In the genomic region with DNA sequence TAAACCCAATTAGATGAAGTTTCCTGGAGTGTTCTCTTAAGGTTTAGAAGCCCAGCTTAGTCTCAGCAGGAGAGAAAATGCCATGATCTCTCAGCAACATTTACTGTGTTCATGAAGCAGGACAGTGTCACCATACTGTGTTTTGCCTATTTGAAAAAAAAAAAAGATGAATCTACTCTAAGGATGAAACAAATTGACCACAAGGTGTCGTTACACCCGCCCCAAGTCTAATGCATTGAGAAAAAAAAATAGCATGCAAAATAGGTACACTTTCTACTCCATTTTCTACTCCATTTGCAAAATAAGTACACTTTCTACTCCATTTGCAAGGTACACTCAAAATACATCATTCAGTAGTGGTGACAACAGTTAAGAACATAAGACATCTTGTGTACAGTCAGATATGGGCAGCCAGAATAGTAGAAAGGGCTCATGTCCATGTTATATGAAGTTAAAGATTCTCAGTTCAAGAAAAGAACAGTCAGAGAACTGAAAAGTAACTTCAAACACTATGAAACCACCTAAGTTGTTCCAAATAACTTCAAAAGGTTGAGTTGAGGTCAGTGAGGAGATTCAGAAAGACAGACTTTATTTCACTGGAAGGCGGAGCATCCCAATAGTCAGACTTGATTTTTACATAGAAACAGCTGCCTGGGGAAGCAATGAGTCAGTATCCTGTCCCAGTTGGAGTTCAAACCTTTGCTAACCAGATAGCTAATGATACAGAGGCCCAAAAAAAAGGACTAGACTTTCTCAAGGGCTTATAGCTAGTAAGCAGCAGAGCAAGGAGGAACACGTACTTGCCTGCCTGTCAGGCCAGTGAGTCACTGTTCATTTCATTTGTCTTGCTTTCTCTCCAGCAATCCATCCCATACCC, we compare ENCODE assay signal across 9 cellular contexts. TPM values are rescaled to one million over a fixed set of nuclear protein-coding genes. Genes with fewer than 3 reads are reported as not detected.
DNase-seq lines count a peak whose midpoint lies in the region; ATAC-seq and TF ChIP-seq lines count a peak whose summit lies in the region.
"Had no signal": no experiment of that assay in that cellular context is flagged by ENCODE, and none has a peak within 500 bp of the region (broad histone marks: within the 10 kb centered on the region; RNA-seq: fewer than 3 reads in every experiment).

No MANE protein-coding gene starts in this region.

- TF ChIP-seq POLR2A in upper lobe of left lung (IDR thresholded peaks at IDR 0.05): no peak

- no peaks in the 10 kb centered on the region for H4K20me1 ChIP-seq in DOHH2 (ENCODE audit: control insufficient read depth, insufficient read depth, low read depth, low read length)

- no peaks in the 10 kb centered on the region for H3F3A ChIP-seq in DOHH2 (ENCODE audit: control insufficient read depth, insufficient read depth)

- no peak for TF ChIP-seq EP300 in upper lobe of left lung (IDR thresholded peaks at IDR 0.05)

- 83 to 87% methylated on average over 4 of the region's 4 CpGs for WGBS in upper lobe of left lung, 2 donors

- H3K27me3 ChIP-seq in DOHH2 (ENCODE audit: control insufficient read depth, low read length) (no peaks in the 10 kb centered on the region), upper lobe of left lung (no peaks in the 10 kb centered on the region), tibial artery (no peaks in the 10 kb centered on the region)
- H3K27me3 ChIP-seq: neutrophil had no signal

- TF ChIP-seq CTCF in DOHH2 (IDR thresholded peaks at IDR 0.05; ENCODE audit: low read depth, low read length, poor library complexity, severe bottlenecking) (peak; percentile 60), upper lobe of left lung (IDR thresholded peaks at IDR 0.05) (no peak), tibial artery (IDR thresholded peaks at IDR 0.05) (no peak)

- H3K4me3 ChIP-seq in DOHH2 (ENCODE audit: low read length): no peak overlapping the region
- H3K4me3 ChIP-seq in upper lobe of left lung: no peak overlapping the region
- no peak overlapping the region for H3K4me3 ChIP-seq in tibial artery

- no peaks in the 10 kb centered on the region for H3K9me2 ChIP-seq in DOHH2 (replicated peaks; ENCODE audit: control insufficient read depth, low read length)

- no peaks in the 10 kb centered on the region for H3K79me2 ChIP-seq in DOHH2 (ENCODE audit: control insufficient read depth, low read length)

- intact Hi-C loops in tibial artery (cut with DNase I; ENCODE audit: low total_unique reads): no loop called here

- no peak overlapping the region for H3K4me2 ChIP-seq in DOHH2 (ENCODE audit: low read length)

- ATAC-seq in GM21360 (IDR thresholded peaks at IDR 0.05; ENCODE audit: unreplicated experiment): peak; percentile 82
- no peak for ATAC-seq in upper lobe of left lung (ENCODE audit: low FRiP score in 2 of 2)

- H3K9me3 ChIP-seq in DOHH2 (ENCODE audit: control insufficient read depth, insufficient read depth, low read length) (no peaks in the 10 kb centered on the region), upper lobe of left lung (no peaks in the 10 kb centered on the region), tibial artery (no peaks in the 10 kb centered on the region)
- H3K9me3 ChIP-seq: neutrophil had no signal

- H3K4me1 ChIP-seq in DOHH2 (ENCODE audit: control insufficient read depth, low read length) (no peaks in the 10 kb centered on the region), upper lobe of left lung (no peaks in the 10 kb centered on the region), tibial artery (no peaks in the 10 kb centered on the region)

- H3K36me3 ChIP-seq in DOHH2 (ENCODE audit: control insufficient read depth, low read length) (no peaks in the 10 kb centered on the region), upper lobe of left lung (no peaks in the 10 kb centered on the region), tibial artery (no peaks in the 10 kb centered on the region)
- H3K36me3 ChIP-seq: neutrophil had no signal

- DNase-seq in NAMALWA (ENCODE audit: low spot score) (peak; percentile 72), dermis blood vessel endothelial cell (peak; percentile 77), upper lobe of left lung (no peak), 8988T (no peak), tibial artery (no peak)
- DNase-seq in activated naive CD4-positive, alpha-beta T cell treated with anti-CD3 and anti-CD28 coated beads, Interleukin-2, amount 50 U/mL, for 16 hours: no peak

- H3K27ac ChIP-seq in DOHH2 (ENCODE audit: low read depth, low read length) (no peak overlapping the region), upper lobe of left lung (no peak overlapping the region), tibial artery (no peak overlapping the region)
- H3K27ac ChIP-seq: neutrophil had no signal

RNA-seq across cellular contexts. Expression of a gene that starts 13.3 kb away (rescaled TPM):
- total RNA-seq in dermis blood vessel endothelial cell (not detected in 2 replicates), upper lobe of left lung (under 1 TPM in 1 of 6 donors, not detected in 5; 0.33 TPM)

Comparison
In these comparisons a context has a peak if more than half of its experiments do, and no peak if none do; other contexts are left out.
1. DNase-seq: peak in NAMALWA (single experiment) and dermis blood vessel endothelial cell (single experiment); none in upper lobe of left lung (0 of 2), 8988T (single experiment), tibial artery (0 of 2) and activated naive CD4-positive, alpha-beta T cell treated with anti-CD3 and anti-CD28 coated beads, Interleukin-2, amount 50 U/mL, for 16 hours (single experiment).